Comparison of ENCODE assay signal across 22 cellular contexts in genomic region chr21:45632165-45632896, GRCh38. TPM values are rescaled to one million over a fixed set of nuclear protein-coding genes. Genes with fewer than 3 reads are reported as not detected.
DNase-seq lines count a peak whose midpoint lies in the region; ATAC-seq and TF ChIP-seq lines count a peak whose summit lies in the region.
"Had no signal": no experiment of that assay in that cellular context is flagged by ENCODE, and none has a peak within 500 bp of the region (broad histone marks: within the 10 kb centered on the region; RNA-seq: fewer than 3 reads in every experiment).

No MANE protein-coding gene starts in this region.

- H3K9me3 Mint-ChIP-seq in IgD-negative memory B cell, result peaks cover 0 to 4% (median 0%) of the 10 kb centered on the region in 3 donors
- H3K9me3 Mint-ChIP-seq: nephron progenitor cell had no signal

- 25% methylated on average over 18 of the region's 18 CpGs for WGBS in thymus

- H3K27me3 Mint-ChIP-seq in IgD-negative memory B cell, result no peaks in the 10 kb centered on the region

- no peak overlapping the region for H3K4me3 ChIP-seq in coronary artery
- peak overlapping the region; percentile 45 for H3K4me3 ChIP-seq in thymus (ENCODE audit: low read length)
- H3K4me3 ChIP-seq: gastrocnemius medialis had no signal

- H3K4me3 Mint-ChIP-seq in IgD-negative memory B cell, result peak overlapping the region in 2 of 4 donors; percentile 25 to 71
- H3K4me3 Mint-ChIP-seq: CD8-positive, alpha-beta memory T cell; nephron progenitor cell had no signal

- peaks cover 54% of the 10 kb centered on the region for H3K4me1 ChIP-seq in thymus (ENCODE audit: control insufficient read depth, insufficient read depth, low read length)
- H3K4me1 ChIP-seq: gastrocnemius medialis had no signal

- no peaks in the 10 kb centered on the region for H3K9me3 ChIP-seq in thymus (ENCODE audit: control insufficient read depth)
- H3K9me3 ChIP-seq: gastrocnemius medialis had no signal

- peaks cover 9% of the 10 kb centered on the region for H3K36me3 ChIP-seq in thymus (ENCODE audit: control insufficient read depth, insufficient read depth)
- H3K36me3 ChIP-seq: gastrocnemius medialis had no signal

- H3K36me3 Mint-ChIP-seq in IgD-negative memory B cell, result no peaks in the 10 kb centered on the region
- H3K36me3 Mint-ChIP-seq: CD8-positive, alpha-beta memory T cell had no signal

- no peak overlapping the region for H3K27ac ChIP-seq in coronary artery
- peak overlapping the region; percentile 93 for H3K27ac ChIP-seq in thymus (ENCODE audit: low read depth)
- H3K27ac ChIP-seq: gastrocnemius medialis had no signal

- H3K4me1 Mint-ChIP-seq in IgD-negative memory B cell, result peaks cover 0 to 16% (median 6%) of the 10 kb centered on the region in 3 donors
- H3K4me1 Mint-ChIP-seq: CD8-positive, alpha-beta memory T cell had no signal

- ATAC-seq in GM18505 (IDR thresholded peaks at IDR 0.05; ENCODE audit: unreplicated experiment), result no peak
- ATAC-seq: gastrocnemius medialis had no signal

- peak overlapping the region in 2 of 3 donors; percentile 7 to 16 for H3K27ac Mint-ChIP-seq in IgD-negative memory B cell
- H3K27ac Mint-ChIP-seq: nephron progenitor cell had no signal

- no peak for TF ChIP-seq POLR2A in GM18505 (IDR thresholded peaks at IDR 0.05; ENCODE audit: borderline replicate concordance, extremely low read depth, insufficient read depth, insufficient read length)

- DNase-seq in activated effector memory CD4-positive, alpha-beta T cell treated with anti-CD3 and anti-CD28 coated beads, Interleukin-2, amount 50 U/mL, for 16 hours, result peak; percentile 50
- DNase-seq in activated effector memory CD4-positive, alpha-beta T cell treated with Interleukin-2 at 50 U/mL for 16 hours, result no peak
- DNase-seq in coronary artery (ENCODE audit: low spot score) (peak; percentile 49), AML-193 (lab: John Stamatoyannopoulos, UW) (no peak), cerebellar cortex (ENCODE audit: low spot score) (no peak)
- DNase-seq: ACHN; activated gamma-delta T cell; amygdala; caudate nucleus; CD8-positive, alpha-beta memory T cell; gastrocnemius medialis; H7; mesenchymal stem cell; NCI-H1436 treated with DMSO at 0.1 percent for 48 hours; NCI-H69; nephron progenitor cell; small intestine; stimulated activated CD4-positive, alpha-beta T cell treated with anti-CD3 and anti-CD28 coated beads, Interleukin-2, amount 100 ng/mL, for 48 hours; T-helper 9 cell had no signal

- TF ChIP-seq CTCF in coronary artery (IDR thresholded peaks at IDR 0.05), result no peak

- H3K27me3 ChIP-seq in thymus (ENCODE audit: control insufficient read depth, insufficient read depth), result no peaks in the 10 kb centered on the region

RNA-seq across cellular contexts. Expression of gene PCBP3, which starts 11.2 kb away (rescaled TPM):
- polyA plus RNA-seq in IgD-negative memory B cell (1.4 TPM), thymus (44.9 TPM)

Comparison
In these comparisons a context has a peak if more than half of its experiments do, and no peak if none do; other contexts are left out.
1. DNase-seq: peak in activated effector memory CD4-positive, alpha-beta T cell treated with anti-CD3 and anti-CD28 coated beads, Interleukin-2, amount 50 U/mL, for 16 hours (single experiment) and coronary artery (single experiment); none in activated effector memory CD4-positive, alpha-beta T cell treated with Interleukin-2 at 50 U/mL for 16 hours (single experiment), AML-193 (0 of 2) and cerebellar cortex (single experiment).
2. RNA of gene PCBP3, which starts 11.2 kb away (polyA plus RNA-seq): 44.9 TPM in thymus (single experiment); 1.4 TPM in IgD-negative memory B cell (single experiment); every median in the first group is over 10 times any median in the second.